In the genomic region with DNA sequence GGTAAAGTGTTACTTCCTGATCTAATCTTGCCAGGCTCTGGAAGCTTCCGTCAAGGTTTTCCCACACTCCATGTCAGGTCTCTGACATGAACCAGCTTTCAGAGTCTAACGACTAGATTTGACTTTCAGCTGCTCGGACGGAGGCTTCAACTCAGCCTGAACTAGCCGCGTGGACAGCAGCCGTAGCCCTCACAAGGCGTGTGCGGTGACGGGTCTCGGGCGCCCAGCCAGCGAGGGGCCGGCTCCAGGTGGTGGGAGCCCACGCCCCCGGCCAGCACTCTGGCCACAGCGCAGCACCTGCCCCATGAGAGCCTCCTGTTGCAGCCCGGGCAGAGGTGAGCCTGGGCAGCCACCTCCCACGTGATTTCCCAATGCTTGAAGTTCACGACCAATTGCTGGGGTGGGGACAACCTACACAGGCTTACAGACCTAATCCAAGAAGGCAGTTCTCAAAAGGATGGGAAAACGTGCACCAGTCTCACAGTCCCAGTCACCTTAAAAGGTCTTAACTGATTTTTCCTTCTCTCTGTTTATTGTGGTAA, we compare ENCODE assay signal across 1 cellular context.
TF ChIP-seq lines count a peak whose summit lies in the region.

No MANE protein-coding gene starts in this region.

TF ChIP-seq in A549, 52 proteins besides CTCF, POLR2A, EP300 and RAD21 (continued from another document):
- TF ChIP-seq, protein P1, sequence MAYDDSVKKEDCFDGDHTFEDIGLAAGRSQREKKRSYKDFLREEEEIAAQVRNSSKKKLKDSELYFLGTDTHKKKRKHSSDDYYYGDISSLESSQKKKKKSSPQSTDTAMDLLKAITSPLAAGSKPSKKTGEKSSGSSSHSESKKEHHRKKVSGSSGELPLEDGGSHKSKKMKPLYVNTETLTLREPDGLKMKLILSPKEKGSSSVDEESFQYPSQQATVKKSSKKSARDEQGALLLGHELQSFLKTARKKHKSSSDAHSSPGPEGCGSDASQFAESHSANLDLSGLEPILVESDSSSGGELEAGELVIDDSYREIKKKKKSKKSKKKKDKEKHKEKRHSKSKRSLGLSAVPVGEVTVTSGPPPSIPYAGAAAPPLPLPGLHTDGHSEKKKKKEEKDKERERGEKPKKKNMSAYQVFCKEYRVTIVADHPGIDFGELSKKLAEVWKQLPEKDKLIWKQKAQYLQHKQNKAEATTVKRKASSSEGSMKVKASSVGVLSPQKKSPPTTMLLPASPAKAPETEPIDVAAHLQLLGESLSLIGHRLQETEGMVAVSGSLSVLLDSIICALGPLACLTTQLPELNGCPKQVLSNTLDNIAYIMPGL (CRISPR knock-in tag; IDR thresholded peaks at IDR 0.05; ENCODE audit: borderline replicate concordance) = no peak
- TF ChIP-seq MAZ (IDR thresholded peaks at IDR 0.05; ENCODE audit: borderline replicate concordance, low read depth, low read length) = no peak
- no peak for TF ChIP-seq RARB (CRISPR knock-in tag; IDR thresholded peaks at IDR 0.05)
- TF ChIP-seq MYC (IDR thresholded peaks at IDR 0.05; ENCODE audit: borderline replicate concordance, low read length) = no peak
- TF ChIP-seq CEBPB (IDR thresholded peaks at IDR 0.05) = no peak
- no peak for TF ChIP-seq KDM5A (IDR thresholded peaks at IDR 0.05)
- TF ChIP-seq, protein P2, sequence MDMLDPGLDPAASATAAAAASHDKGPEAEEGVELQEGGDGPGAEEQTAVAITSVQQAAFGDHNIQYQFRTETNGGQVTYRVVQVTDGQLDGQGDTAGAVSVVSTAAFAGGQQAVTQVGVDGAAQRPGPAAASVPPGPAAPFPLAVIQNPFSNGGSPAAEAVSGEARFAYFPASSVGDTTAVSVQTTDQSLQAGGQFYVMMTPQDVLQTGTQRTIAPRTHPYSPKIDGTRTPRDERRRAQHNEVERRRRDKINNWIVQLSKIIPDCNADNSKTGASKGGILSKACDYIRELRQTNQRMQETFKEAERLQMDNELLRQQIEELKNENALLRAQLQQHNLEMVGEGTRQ (IDR thresholded peaks at IDR 0.05) = no peak
- TF ChIP-seq FOSL2 (IDR thresholded peaks at IDR 0.05) = no peak
- no peak for TF ChIP-seq FOSL2 (CRISPR knock-in tag; IDR thresholded peaks at IDR 0.05)
- TF ChIP-seq GATA3 (IDR thresholded peaks at IDR 0.05; ENCODE audit: borderline replicate concordance) = no peak
- no peak for TF ChIP-seq RNF2 (IDR thresholded peaks at IDR 0.05; ENCODE audit: borderline replicate concordance, low read depth)
